ENCODE assay signal across 1 cellular context in the genomic region with DNA sequence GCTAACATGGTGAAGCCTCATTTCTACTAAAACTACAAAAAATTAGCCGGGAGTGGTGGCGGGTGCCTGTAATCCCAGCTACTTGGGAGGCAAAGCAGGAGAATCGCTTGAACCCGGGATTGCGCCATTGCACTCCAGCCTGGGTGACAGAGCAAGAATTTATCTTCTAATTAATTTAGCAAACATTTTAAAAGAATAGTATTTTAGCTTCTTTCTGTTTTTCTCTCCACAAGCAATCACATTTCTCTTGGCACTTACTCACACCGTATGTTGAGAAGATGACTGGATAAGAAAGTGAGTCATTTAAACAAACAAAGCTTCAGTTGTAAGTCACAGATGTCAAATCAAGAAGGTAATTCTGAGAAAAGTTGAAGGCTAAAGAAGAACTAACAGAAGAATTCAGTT.
TF ChIP-seq lines count a peak whose summit lies in the region.

No MANE protein-coding gene starts in this region.

TF ChIP-seq in endothelial cell of umbilical vein, 7 proteins besides CTCF, POLR2A, EP300 and RAD21 (continued from another document):
- TF ChIP-seq, protein P1, sequence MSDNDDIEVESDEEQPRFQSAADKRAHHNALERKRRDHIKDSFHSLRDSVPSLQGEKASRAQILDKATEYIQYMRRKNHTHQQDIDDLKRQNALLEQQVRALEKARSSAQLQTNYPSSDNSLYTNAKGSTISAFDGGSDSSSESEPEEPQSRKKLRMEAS (IDR thresholded peaks at IDR 0.05; ENCODE audit: insufficient read depth, insufficient read length) = no peak
- TF ChIP-seq JUN (IDR thresholded peaks at IDR 0.05; ENCODE audit: borderline replicate concordance, insufficient read depth, insufficient read length, low read depth) = peak; percentile 86
